In the genomic region with DNA sequence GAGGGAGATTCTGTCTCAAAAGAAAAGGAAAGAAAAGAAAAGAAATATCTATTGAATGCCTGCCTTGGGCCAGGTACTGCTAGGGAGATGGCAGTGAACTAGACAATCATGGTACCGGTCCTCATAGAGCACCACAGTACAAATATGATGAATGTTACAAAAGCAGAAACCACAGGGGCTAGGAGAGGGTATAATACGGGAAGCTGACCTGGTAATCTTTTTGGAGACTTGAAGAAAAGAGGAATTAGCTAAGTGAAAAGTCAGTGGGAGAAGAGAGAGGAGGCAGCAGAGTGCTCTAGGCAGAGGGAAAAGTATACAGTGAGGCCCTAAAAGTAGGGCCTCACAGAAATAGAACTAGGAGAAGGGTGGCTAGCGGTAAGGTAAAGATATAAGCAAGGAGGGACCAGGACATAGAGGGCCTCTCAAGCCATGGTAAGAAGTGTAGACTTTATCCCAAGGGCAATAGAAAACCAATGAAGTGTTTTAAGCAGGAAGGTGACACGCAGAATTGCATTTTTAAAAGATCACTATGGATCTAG, we compare ENCODE assay signal across 25 cellular contexts. TPM values are rescaled to one million over a fixed set of nuclear protein-coding genes. Genes with fewer than 3 reads are reported as not detected.
"Had no signal": no experiment of that assay in that cellular context is flagged by ENCODE, and none has a peak within 500 bp of the region (broad histone marks: within the 10 kb centered on the region; RNA-seq: fewer than 3 reads in every experiment).

No MANE protein-coding gene starts in this region.

- H3K9me3 ChIP-seq: colonic mucosa, prostate gland, tibial artery had no signal

- H3K36me3 Mint-ChIP-seq: activated naive CD4-positive, alpha-beta T cell treated with anti-CD3 and anti-CD28 coated beads, Interleukin-2, amount 50 U/mL, for 72 hours; natural killer cell treated with Interleukin-12 subunit alpha and Interleukin-12 subunit beta and Interleukin-15 and Interleukin-18, amount 100 ng/mL, for 72 hours; WTC11 had no signal

- H3K36me3 ChIP-seq: colonic mucosa, prostate gland, tibial artery had no signal

- H3K27me3 ChIP-seq: colonic mucosa, hepatocyte, tibial artery had no signal

- H3K4me3 Mint-ChIP-seq: activated CD4-positive, alpha-beta memory T cell treated with anti-CD3 and anti-CD28 coated beads, Interleukin-2, amount 10 ng/mL, durations not matched to agents 7 days and 5 days; activated T-cell treated with anti-CD3 and anti-CD28 coated beads, Interleukin-2, amount 50 U/mL, for 24 hours; natural killer cell treated with Interleukin-12 subunit alpha and Interleukin-12 subunit beta and Interleukin-15 and Interleukin-18, amount 100 ng/mL, for 72 hours; WTC11 had no signal

- H2AFZ ChIP-seq: hepatocyte had no signal

- DNase-seq: activated CD4-positive, alpha-beta memory T cell treated with anti-CD3 and anti-CD28 coated beads, Interleukin-2, amount 10 ng/mL, durations not matched to agents 7 days and 5 days; activated CD4-positive, alpha-beta T cell treated with anti-CD3 and anti-CD28 coated beads for 4 hours; activated effector memory CD4-positive, alpha-beta T cell treated with anti-CD3 and anti-CD28 coated beads, Interleukin-2, amount 50 U/mL, for 16 hours; activated T-cell treated with anti-CD3 and anti-CD28 coated beads, Interleukin-2, amount 50 U/mL, for 24 hours; caudate nucleus; colonic mucosa; left ventricle myocardium superior; mesendoderm; right cardiac atrium; stimulated activated CD4-positive, alpha-beta T cell treated with anti-CD3 and anti-CD28 coated beads, Interleukin-15, amount 100 ng/mL, for 24 hours; stimulated activated CD4-positive, alpha-beta T cell treated with anti-CD3 and anti-CD28 coated beads, Interleukin-4, amount 100 ng/mL, for 1 hour; stimulated activated naive CD4-positive, alpha-beta T cell; T1000; tibial artery had no signal

- H3K4me2 ChIP-seq: hepatocyte had no signal

- H3K27ac Mint-ChIP-seq: activated CD4-positive, alpha-beta memory T cell treated with anti-CD3 and anti-CD28 coated beads, Interleukin-2, amount 10 ng/mL, durations not matched to agents 7 days and 5 days; activated naive CD4-positive, alpha-beta T cell treated with anti-CD3 and anti-CD28 coated beads, Interleukin-2, amount 50 U/mL, for 72 hours; natural killer cell treated with Interleukin-12 subunit alpha and Interleukin-12 subunit beta and Interleukin-15 and Interleukin-18, amount 100 ng/mL, for 72 hours; WTC11 had no signal

- H3K4me1 ChIP-seq: prostate gland, tibial artery had no signal

- H3K79me2 ChIP-seq: hepatocyte had no signal

- H3K4me1 Mint-ChIP-seq: activated CD4-positive, alpha-beta memory T cell treated with anti-CD3 and anti-CD28 coated beads, Interleukin-2, amount 10 ng/mL, durations not matched to agents 7 days and 5 days; WTC11 had no signal

- H3K27ac ChIP-seq: colonic mucosa, hepatocyte, prostate gland, skin epidermis, tibial artery had no signal

- ATAC-seq: activated naive CD4-positive, alpha-beta T cell treated with anti-CD3 and anti-CD28 coated beads, Interleukin-2, amount 50 U/mL, for 72 hours; esophagus mucosa; left ventricle myocardium superior; natural killer cell treated with Interleukin-12 subunit alpha and Interleukin-12 subunit beta and Interleukin-15 and Interleukin-18, amount 100 ng/mL, for 72 hours; right cardiac atrium; WTC11 had no signal

- H3K4me3 ChIP-seq: colonic mucosa, hepatocyte, prostate gland, skin epidermis, tibial artery had no signal

- H3K9me3 Mint-ChIP-seq: activated CD4-positive, alpha-beta memory T cell treated with anti-CD3 and anti-CD28 coated beads, Interleukin-2, amount 10 ng/mL, durations not matched to agents 7 days and 5 days; activated naive CD4-positive, alpha-beta T cell treated with anti-CD3 and anti-CD28 coated beads, Interleukin-2, amount 50 U/mL, for 72 hours; activated T-cell treated with anti-CD3 and anti-CD28 coated beads, Interleukin-2, amount 50 U/mL, for 24 hours; natural killer cell treated with Interleukin-12 subunit alpha and Interleukin-12 subunit beta and Interleukin-15 and Interleukin-18, amount 100 ng/mL, for 72 hours; WTC11 had no signal

RNA-seq across cellular contexts. Expression of a gene that starts 42.8 kb away (rescaled TPM):
- total RNA-seq: colonic mucosa; esophagus mucosa; glomerular endothelial cell; hepatocyte; left ventricle myocardium superior; natural killer cell treated with Interleukin-12 subunit alpha and Interleukin-12 subunit beta and Interleukin-15 and Interleukin-18, amount 100 ng/mL, for 72 hours; osteoblast; right cardiac atrium; subcutaneous adipose tissue had no signal
- polyA plus RNA-seq: hepatocyte, keratinocyte, right cardiac atrium had no signal
